Comparison of ENCODE assay signal across 14 cellular contexts in genomic region chr12:14767617-14768016, GRCh38. TPM values are rescaled to one million over a fixed set of nuclear protein-coding genes. Genes with fewer than 3 reads are reported as not detected.
DNase-seq lines count a peak whose midpoint lies in the region; ATAC-seq and TF ChIP-seq lines count a peak whose summit lies in the region.
"Had no signal": no experiment of that assay in that cellular context is flagged by ENCODE, and none has a peak within 500 bp of the region (broad histone marks: within the 10 kb centered on the region; RNA-seq: fewer than 3 reads in every experiment).

No MANE protein-coding gene starts in this region.

- H3K9me3 ChIP-seq in CD8-positive, alpha-beta memory T cell (ENCODE audit: low read length): peaks cover 5% of the 10 kb centered on the region
- H3K9me3 ChIP-seq in HUES64 (ENCODE audit: insufficient read depth, low read depth, low read length) (no peaks in the 10 kb centered on the region), ascending aorta (peaks cover 0 to 10% of the 10 kb centered on the region in 2 donors), A673 (ENCODE audit: low read depth, low read length, poor library complexity, severe bottlenecking) (no peaks in the 10 kb centered on the region)

- no TSS peak for BruUV-seq in A673 (replicated peaks; lab: Mats Ljungman, UMichigan)

- no peak overlapping the region for H3K27ac ChIP-seq in CD8-positive, alpha-beta memory T cell (ENCODE audit: low read depth, low read length)
- H3K27ac ChIP-seq in HUES64 (ENCODE audit: low read depth, low read length): no peak overlapping the region
- H3K27ac ChIP-seq in ascending aorta: peak overlapping the region; percentile 7 to 42
- H3K27ac ChIP-seq in A673 (ENCODE audit: low read depth, low read length, poor library complexity, severe bottlenecking): no peak overlapping the region
- H3K27ac ChIP-seq: brain microvascular endothelial cell had no signal

- peaks cover 42 to 71% (median 67%) of the 10 kb centered on the region in 3 donors for H3K4me1 Mint-ChIP-seq in CD8-positive, alpha-beta memory T cell
- H3K4me1 Mint-ChIP-seq in natural killer cell treated with Interleukin-12 subunit alpha and Interleukin-12 subunit beta and Interleukin-15 and Interleukin-18, amount 100 ng/mL, for 72 hours (ENCODE audit: low read depth in 2 of 2): peaks cover 51 to 57% of the 10 kb centered on the region in 2 donors
- H3K4me1 Mint-ChIP-seq in stimulated activated naive B cell treated with anti-CD40 and anti-IgM and Interleukin-4, amounts not matched to agents 10 μg/mL and 1 μg/mL and 100 μg/mL, for 72 hours: peaks cover 26 to 41% of the 10 kb centered on the region in 2 donors

- DNase-seq in CD8-positive, alpha-beta memory T cell: no peak
- DNase-seq in ascending aorta (ENCODE audit: low spot score in 2 of 2) (no peak), NCI-H2029 treated with DMSO at 0.1 percent for 48 hours (lab: John Stamatoyannopoulos, UW) (no peak), H7 (no peak), A673 (ENCODE audit: low spot score) (no peak)
- DNase-seq in natural killer cell treated with Interleukin-12 subunit alpha and Interleukin-12 subunit beta and Interleukin-15 and Interleukin-18, amount 100 ng/mL, for 72 hours (ENCODE audit: low spot score): no peak
- DNase-seq in stimulated activated naive B cell treated with anti-CD40 and anti-IgM and Interleukin-4, amounts not matched to agents 10 μg/mL and 1 μg/mL and 100 μg/mL, for 72 hours: no peak
- DNase-seq: activated T-cell treated with anti-CD3 and anti-CD28 coated beads, Interleukin-2, amount 50 U/mL, for 4 hours; brain microvascular endothelial cell; head of caudate nucleus; Right ventricle myocardium superior had no signal

- H3K27me3 ChIP-seq in CD8-positive, alpha-beta memory T cell (ENCODE audit: insufficient read depth, low read length, poor library complexity, severe bottlenecking): no peaks in the 10 kb centered on the region
- H3K27me3 ChIP-seq in HUES64 (ENCODE audit: insufficient read depth, low read length): no peaks in the 10 kb centered on the region
- H3K27me3 ChIP-seq in ascending aorta: no peaks in the 10 kb centered on the region
- H3K27me3 ChIP-seq in H7 (ENCODE audit: control insufficient read depth, insufficient read depth, low read length): no peaks in the 10 kb centered on the region
- no peaks in the 10 kb centered on the region for H3K27me3 ChIP-seq in A673 (replicated peaks; ENCODE audit: insufficient read depth, low read depth, low read length, poor library complexity)
- H3K27me3 ChIP-seq: brain microvascular endothelial cell had no signal

- CTCF ChIA-PET in CD8-positive, alpha-beta memory T cell (lab: Charles Lee): no interaction called here
- CTCF ChIA-PET in A673 (lab: Charles Lee): no interaction called here

- H3K9me3 Mint-ChIP-seq in CD8-positive, alpha-beta memory T cell: peaks cover 14 to 24% (median 19%) of the 10 kb centered on the region in 5 donors
- peaks cover 6% of the 10 kb centered on the region for H3K9me3 Mint-ChIP-seq in natural killer cell treated with Interleukin-12 subunit alpha and Interleukin-12 subunit beta and Interleukin-15 and Interleukin-18, amount 100 ng/mL, for 72 hours
- peaks cover 4 to 7% of the 10 kb centered on the region in 2 donors for H3K9me3 Mint-ChIP-seq in stimulated activated naive B cell treated with anti-CD40 and anti-IgM and Interleukin-4, amounts not matched to agents 10 μg/mL and 1 μg/mL and 100 μg/mL, for 72 hours

- H3K27me3 Mint-ChIP-seq in CD8-positive, alpha-beta memory T cell: peaks cover 0 to 15% of the 10 kb centered on the region in 2 donors
- no peaks in the 10 kb centered on the region for H3K27me3 Mint-ChIP-seq in natural killer cell treated with Interleukin-12 subunit alpha and Interleukin-12 subunit beta and Interleukin-15 and Interleukin-18, amount 100 ng/mL, for 72 hours
- peaks cover 0 to 3% of the 10 kb centered on the region in 2 donors for H3K27me3 Mint-ChIP-seq in stimulated activated naive B cell treated with anti-CD40 and anti-IgM and Interleukin-4, amounts not matched to agents 10 μg/mL and 1 μg/mL and 100 μg/mL, for 72 hours

- no peak for TF ChIP-seq CTCF in ascending aorta (IDR thresholded peaks at IDR 0.05)
- TF ChIP-seq CTCF in A673 (conservative IDR thresholded peaks at IDR 0.05; ENCODE audit: low read depth, low read length): no peak

- H3K4me1 ChIP-seq in CD8-positive, alpha-beta memory T cell (ENCODE audit: insufficient read depth, low read length): peaks cover 30% of the 10 kb centered on the region
- H3K4me1 ChIP-seq in HUES64 (ENCODE audit: insufficient read depth, low read length): peaks cover 13% of the 10 kb centered on the region
- peaks cover 0 to 7% of the 10 kb centered on the region in 2 donors for H3K4me1 ChIP-seq in ascending aorta
- H3K4me1 ChIP-seq in A673 (ENCODE audit: insufficient read depth, low read length, poor library complexity, severe bottlenecking): peaks cover 16% of the 10 kb centered on the region

- intact Hi-C loops in ascending aorta (cut with DNase I) (no loop called here), A673 (cut with micrococcal nuclease; ENCODE audit: unreplicated experiment) (no loop called here)

- no peak overlapping the region for H3K4me3 ChIP-seq in CD8-positive, alpha-beta memory T cell (ENCODE audit: low read length)
- H3K4me3 ChIP-seq in HUES64 (ENCODE audit: low read length) (peak overlapping the region; percentile 23; the same call in 1 of the 2 replicates), ascending aorta (peak overlapping the region in 1 of 2 donors; percentile 81), H7 (ENCODE audit: insufficient read depth, low read depth, low read length) (no peak overlapping the region), A673 (ENCODE audit: low read depth, low read length, poor library complexity, severe bottlenecking) (no peak overlapping the region)

- ATAC-seq in natural killer cell treated with Interleukin-12 subunit alpha and Interleukin-12 subunit beta and Interleukin-15 and Interleukin-18, amount 100 ng/mL, for 72 hours: no peak
- ATAC-seq in stimulated activated naive B cell treated with anti-CD40 and anti-IgM and Interleukin-4, amounts not matched to agents 10 μg/mL and 1 μg/mL and 100 μg/mL, for 72 hours (replicated peaks): no peak
- ATAC-seq: activated T-cell treated with anti-CD3 and anti-CD28 coated beads, Interleukin-2, amount 50 U/mL, for 4 hours; left lobe of liver had no signal

- WGBS in HUES64: 100% methylated on average over 1 of the region's 1 CpG

- peaks cover 6% of the 10 kb centered on the region for H3K36me3 ChIP-seq in CD8-positive, alpha-beta memory T cell (ENCODE audit: insufficient read depth, low read length)
- peaks cover 7% of the 10 kb centered on the region; the same call in 1 of the 2 replicates for H3K36me3 ChIP-seq in HUES64 (ENCODE audit: insufficient read depth, low read length)
- H3K36me3 ChIP-seq in ascending aorta: peaks cover 0 to 8% of the 10 kb centered on the region in 2 donors
- no peaks in the 10 kb centered on the region for H3K36me3 ChIP-seq in H7 (replicated peaks; ENCODE audit: control insufficient read depth, insufficient read depth, low read length)
- H3K36me3 ChIP-seq in A673 (ENCODE audit: insufficient read depth, low read length, poor library complexity, severe bottlenecking): no peaks in the 10 kb centered on the region
- H3K36me3 ChIP-seq: brain microvascular endothelial cell had no signal

- peak overlapping the region in 7 of 8 donors; percentile 37 to 100 (median 77) for H3K27ac Mint-ChIP-seq in CD8-positive, alpha-beta memory T cell
- peak overlapping the region in 1 of 2 donors; percentile 66 for H3K27ac Mint-ChIP-seq in natural killer cell treated with Interleukin-12 subunit alpha and Interleukin-12 subunit beta and Interleukin-15 and Interleukin-18, amount 100 ng/mL, for 72 hours
- no peak overlapping the region for H3K27ac Mint-ChIP-seq in stimulated activated naive B cell treated with anti-CD40 and anti-IgM and Interleukin-4, amounts not matched to agents 10 μg/mL and 1 μg/mL and 100 μg/mL, for 72 hours

- no peak overlapping the region for H3K9ac ChIP-seq in HUES64 (ENCODE audit: low read depth, low read length)

- peaks cover 19 to 67% (median 37%) of the 10 kb centered on the region in 3 donors for H3K36me3 Mint-ChIP-seq in CD8-positive, alpha-beta memory T cell
- H3K36me3 Mint-ChIP-seq in natural killer cell treated with Interleukin-12 subunit alpha and Interleukin-12 subunit beta and Interleukin-15 and Interleukin-18, amount 100 ng/mL, for 72 hours: peaks cover 11% of the 10 kb centered on the region
- H3K36me3 Mint-ChIP-seq in stimulated activated naive B cell treated with anti-CD40 and anti-IgM and Interleukin-4, amounts not matched to agents 10 μg/mL and 1 μg/mL and 100 μg/mL, for 72 hours: peaks cover 48 to 67% of the 10 kb centered on the region in 2 donors

- peak overlapping the region in 6 of 7 donors; percentile 35 to 100 (median 80) for H3K4me3 Mint-ChIP-seq in CD8-positive, alpha-beta memory T cell
- H3K4me3 Mint-ChIP-seq in natural killer cell treated with Interleukin-12 subunit alpha and Interleukin-12 subunit beta and Interleukin-15 and Interleukin-18, amount 100 ng/mL, for 72 hours: peak overlapping the region; percentile 38
- no peak overlapping the region for H3K4me3 Mint-ChIP-seq in stimulated activated naive B cell treated with anti-CD40 and anti-IgM and Interleukin-4, amounts not matched to agents 10 μg/mL and 1 μg/mL and 100 μg/mL, for 72 hours
- H3K4me3 Mint-ChIP-seq: activated T-cell treated with anti-CD3 and anti-CD28 coated beads, Interleukin-2, amount 50 U/mL, for 4 hours had no signal

- POLR2A ChIA-PET in CD8-positive, alpha-beta memory T cell (lab: Charles Lee): no interaction called here
- POLR2A ChIA-PET in A673 (lab: Charles Lee; ENCODE audit: low non-redundant PET): no interaction called here

RNA-seq across cellular contexts. Expression of gene WBP11, which starts 35.7 kb away (rescaled TPM):
- 100 to 1,000 TPM; 149 to 156 TPM for total RNA-seq in CD8-positive, alpha-beta memory T cell
- polyA plus RNA-seq in CD8-positive, alpha-beta memory T cell: 70.2 TPM
- 57.6 TPM for polyA plus RNA-seq in HUES64 (2013, experiment 1 of 2)
- 78.7 TPM for polyA plus RNA-seq in HUES64 (2013, experiment 2 of 2)
- total RNA-seq in ascending aorta (6.7 TPM), A673 (2021) (144 and 150 TPM in 2 replicates)
- 10 to 100 TPM; 74.0 to 96.2 TPM for total RNA-seq in natural killer cell treated with Interleukin-12 subunit alpha and Interleukin-12 subunit beta and Interleukin-15 and Interleukin-18, amount 100 ng/mL, for 72 hours
- 31.7 and 33.8 TPM in 2 replicates for total RNA-seq in H7 (2014; rRNA removed; shearing (Covaris generic))

RNA-seq across cellular contexts. Expression of gene C12orf60, which starts 35.9 kb away (rescaled TPM):
- 1 to 10 TPM; 3.1 TPM for total RNA-seq in CD8-positive, alpha-beta memory T cell
- polyA plus RNA-seq in CD8-positive, alpha-beta memory T cell: 0.95 TPM
- polyA plus RNA-seq in HUES64 (2013, experiment 1 of 2): 3.2 TPM
- polyA plus RNA-seq in HUES64 (2013, experiment 2 of 2): 4.0 TPM
- not detected for total RNA-seq in ascending aorta
- total RNA-seq in natural killer cell treated with Interleukin-12 subunit alpha and Interleukin-12 subunit beta and Interleukin-15 and Interleukin-18, amount 100 ng/mL, for 72 hours: 1 to 10 TPM; 1.4 to 2.3 TPM
- total RNA-seq in H7 (2014; rRNA removed; shearing (Covaris generic)): 1.7 and 3.0 TPM in 2 replicates
- 1.9 and 2.2 TPM in 2 replicates for total RNA-seq in A673 (2021)

RNA-seq across cellular contexts. Expression of gene SMCO3, which starts 46.4 kb away (rescaled TPM):
- not detected for total RNA-seq in CD8-positive, alpha-beta memory T cell
- polyA plus RNA-seq in CD8-positive, alpha-beta memory T cell: not detected
- not detected for polyA plus RNA-seq in HUES64 (2013, experiment 1 of 2)
- not detected for polyA plus RNA-seq in HUES64 (2013, experiment 2 of 2)
- total RNA-seq in ascending aorta: 2.1 TPM
- not detected for total RNA-seq in natural killer cell treated with Interleukin-12 subunit alpha and Interleukin-12 subunit beta and Interleukin-15 and Interleukin-18, amount 100 ng/mL, for 72 hours
- not detected in 2 replicates for total RNA-seq in H7 (2014; rRNA removed; shearing (Covaris generic))
- not detected in 2 replicates for total RNA-seq in A673 (2021)
- total RNA-seq: activated T-cell treated with anti-CD3 and anti-CD28 coated beads, Interleukin-2, amount 50 U/mL, for 4 hours; Right ventricle myocardium superior; temporal lobe had no signal

Comparison
In these comparisons a context has a peak if more than half of its experiments do, and no peak if none do; other contexts are left out.
1. H3K27ac ChIP-seq: peak in ascending aorta (2 of 2); none in CD8-positive, alpha-beta memory T cell (single experiment), HUES64 (single experiment) and A673 (single experiment).
2. H3K4me3 Mint-ChIP-seq: peak in CD8-positive, alpha-beta memory T cell (6 of 7) and natural killer cell treated with Interleukin-12 subunit alpha and Interleukin-12 subunit beta and Interleukin-15 and Interleukin-18, amount 100 ng/mL, for 72 hours (single experiment); none in stimulated activated naive B cell treated with anti-CD40 and anti-IgM and Interleukin-4, amounts not matched to agents 10 μg/mL and 1 μg/mL and 100 μg/mL, for 72 hours (0 of 2).